ENCODE assay signal across 8 cellular contexts in the genomic region with DNA sequence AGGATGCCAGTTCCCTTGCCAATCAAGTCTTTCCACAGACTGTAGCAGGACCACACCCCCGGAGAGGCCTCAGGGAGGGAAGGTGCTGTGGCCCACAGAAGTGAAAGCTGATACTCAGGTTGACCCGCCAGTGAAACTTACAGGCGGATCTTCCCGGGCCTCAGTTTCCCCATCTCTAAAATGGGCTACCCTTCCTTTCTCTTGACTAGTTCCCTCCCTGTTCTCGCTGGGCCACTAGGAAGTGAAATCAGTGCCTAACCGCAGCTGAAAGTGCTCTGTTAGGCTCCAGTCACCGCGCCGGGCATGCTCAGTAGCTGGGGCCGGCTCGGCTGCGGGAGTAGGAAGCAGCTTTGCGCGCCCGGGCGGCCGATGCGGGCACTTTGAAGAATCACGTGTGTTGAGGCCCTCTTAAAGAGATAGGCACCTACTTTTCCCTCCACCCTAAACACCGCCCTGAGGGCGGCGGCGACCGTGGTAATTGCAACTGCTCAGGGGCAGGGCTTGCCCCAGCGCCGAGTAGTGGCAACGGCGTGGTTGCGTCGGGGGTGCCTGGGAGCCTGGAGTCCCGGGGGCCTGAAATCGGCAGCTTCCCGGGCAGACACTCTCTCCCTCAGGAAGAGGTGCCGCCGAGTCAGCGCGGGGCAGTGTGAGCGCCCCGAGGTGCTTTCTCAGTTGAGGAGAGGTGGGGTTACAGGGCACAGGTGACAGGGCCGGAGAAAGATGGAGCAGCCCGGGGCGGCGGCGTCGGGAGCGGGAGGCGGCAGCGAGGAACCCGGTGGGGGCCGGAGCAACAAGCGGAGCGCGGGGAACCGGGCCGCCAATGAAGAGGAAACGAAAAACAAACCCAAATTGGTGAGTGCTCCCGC. TPM values are rescaled to one million over a fixed set of nuclear protein-coding genes. Genes with fewer than 3 reads are reported as not detected.
DNase-seq lines count a peak whose midpoint lies in the region; ATAC-seq and TF ChIP-seq lines count a peak whose summit lies in the region.

TSS of gene DIAPH2 (plus strand) at position 504 of the 866 bp plus-strand sequence.

- no peaks in the 10 kb centered on the region for H3K36me3 ChIP-seq in mucosa of descending colon (ENCODE audit: low read depth)

- ATAC-seq in HG03064 (IDR thresholded peaks at IDR 0.05; ENCODE audit: low read depth, unreplicated experiment): peak; percentile 64
- ATAC-seq in mucosa of descending colon: peak; percentile 92

- H3K4me1 ChIP-seq in mucosa of descending colon (ENCODE audit: low read depth): peaks cover 2% of the 10 kb centered on the region

- TF ChIP-seq CTCF in epithelial cell of esophagus (IDR thresholded peaks at IDR 0.05; ENCODE audit: insufficient read depth, low read depth, low read length, missing control alignments) (peak; percentile 13), mucosa of descending colon (IDR thresholded peaks at IDR 0.05) (no peak)

- intact Hi-C loops in mucosa of descending colon (cut with DNase I, micrococcal nuclease): no loop called here

- DNase-seq in A172 (ENCODE audit: low spot score) (peak; percentile 46), NCI-H82 (lab: John Stamatoyannopoulos, UW) (peak; percentile 92), epithelial cell of esophagus (ENCODE audit: low read depth) (peak; percentile 83), mucosa of descending colon (peak; percentile 87 to 92 (median 87))
- DNase-seq in activated CD8-positive, alpha-beta memory T cell treated with anti-CD3 and anti-CD28 coated beads, Interleukin-2, amount 50 U/mL, for 48 hours: peak; percentile 79
- peak; percentile 43 to 45 for DNase-seq in stimulated activated CD8-positive, alpha-beta memory T cell treated with anti-CD3 and anti-CD28 coated beads, Interleukin-2, amount 100 ng/mL, for 48 hours (ENCODE audit: low read depth in 2 of 2)

- H3K9me3 ChIP-seq in mucosa of descending colon: no peaks in the 10 kb centered on the region

- TF ChIP-seq POLR2A in GM18526 (IDR thresholded peaks at IDR 0.05; ENCODE audit: extremely low read depth, insufficient read length): peak; percentile 27

- peak within 1 kb of the TSS; percentile 61 for H3K4me3 ChIP-seq in epithelial cell of esophagus (ENCODE audit: low read length)
- peak within 1 kb of the TSS; percentile 48 for H3K4me3 ChIP-seq in mucosa of descending colon

RNA-seq across cellular contexts. Expression of gene DIAPH2, which starts in this region (rescaled TPM):
- total RNA-seq in A172 (2014; rRNA removed; shearing (Covaris generic)): 3.9 and 4.7 TPM in 2 replicates
- 10 to 100 TPM; 26.7 to 40.2 (median 29.6) TPM for total RNA-seq in mucosa of descending colon

Comparison
In these comparisons a context has a peak if more than half of its experiments do, and no peak if none do; other contexts are left out.
1. Peak in every context shown above with its lines: DNase-seq, ATAC-seq and H3K4me3 ChIP-seq.